ENCODE assay signal across 16 cellular contexts in the genomic region with DNA sequence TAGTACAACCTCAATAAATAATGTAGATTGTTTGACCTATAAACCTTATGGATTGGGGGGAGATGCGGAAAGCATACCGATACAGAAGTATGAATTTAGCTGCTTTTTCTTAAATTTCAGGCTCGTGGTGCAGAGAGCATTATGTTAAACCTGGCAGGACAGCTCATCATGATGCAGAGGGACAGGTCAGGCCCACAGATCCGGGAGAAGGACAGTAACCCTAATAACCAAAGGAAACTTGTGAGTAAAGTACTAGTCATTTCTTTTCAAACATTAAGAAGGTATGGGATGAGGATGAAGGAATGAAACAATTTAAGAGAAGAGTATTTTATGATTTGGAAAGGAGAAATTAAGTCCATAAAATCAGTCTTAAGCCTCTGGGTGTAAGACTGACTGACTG.
"Had no signal": no experiment of that assay in that cellular context is flagged by ENCODE, and none has a peak within 500 bp of the region (broad histone marks: within the 10 kb centered on the region; RNA-seq: fewer than 3 reads in every experiment).

No MANE protein-coding gene starts in this region.

- H3K4me3 Mint-ChIP-seq: immature natural killer cell, naive B cell, WTC11 had no signal

- DNase-seq: activated CD4-positive, alpha-beta T cell treated with anti-CD3 and anti-CD28 coated beads, Interleukin-2, amount 50 U/mL, for 1 hour; activated gamma-delta T cell treated with Interleukin-2 at 50 U/mL for 16 hours; activated T-cell treated with anti-CD3 and anti-CD28 coated beads, Interleukin-2, amount 50 U/mL, for 1 hour; central memory CD4-positive, alpha-beta T cell; effector CD8-positive, alpha-beta T cell; glutamatergic neuron; immature natural killer cell; naive B cell; small intestine had no signal

- FAIRE-seq: small intestine had no signal

- H3K27ac Mint-ChIP-seq: WTC11 had no signal

- ATAC-seq: WTC11 had no signal

- H3K27me3 Mint-ChIP-seq: naive B cell had no signal

- H3K9me3 ChIP-seq: neutrophil, right atrium auricular region, tibial nerve, vagina had no signal

- H3K27me3 ChIP-seq: neutrophil, right atrium auricular region, tibial nerve, vagina had no signal

- H3K9me3 Mint-ChIP-seq: immature natural killer cell, naive B cell, WTC11 had no signal

- H3K4me1 ChIP-seq: right atrium auricular region, tibial nerve, vagina had no signal

- H3K4me3 ChIP-seq: coronary artery, lung, right atrium auricular region, tibial nerve, vagina had no signal

- H3K27ac ChIP-seq: coronary artery, neutrophil, right atrium auricular region, tibial nerve, vagina had no signal
